In the genomic region with DNA sequence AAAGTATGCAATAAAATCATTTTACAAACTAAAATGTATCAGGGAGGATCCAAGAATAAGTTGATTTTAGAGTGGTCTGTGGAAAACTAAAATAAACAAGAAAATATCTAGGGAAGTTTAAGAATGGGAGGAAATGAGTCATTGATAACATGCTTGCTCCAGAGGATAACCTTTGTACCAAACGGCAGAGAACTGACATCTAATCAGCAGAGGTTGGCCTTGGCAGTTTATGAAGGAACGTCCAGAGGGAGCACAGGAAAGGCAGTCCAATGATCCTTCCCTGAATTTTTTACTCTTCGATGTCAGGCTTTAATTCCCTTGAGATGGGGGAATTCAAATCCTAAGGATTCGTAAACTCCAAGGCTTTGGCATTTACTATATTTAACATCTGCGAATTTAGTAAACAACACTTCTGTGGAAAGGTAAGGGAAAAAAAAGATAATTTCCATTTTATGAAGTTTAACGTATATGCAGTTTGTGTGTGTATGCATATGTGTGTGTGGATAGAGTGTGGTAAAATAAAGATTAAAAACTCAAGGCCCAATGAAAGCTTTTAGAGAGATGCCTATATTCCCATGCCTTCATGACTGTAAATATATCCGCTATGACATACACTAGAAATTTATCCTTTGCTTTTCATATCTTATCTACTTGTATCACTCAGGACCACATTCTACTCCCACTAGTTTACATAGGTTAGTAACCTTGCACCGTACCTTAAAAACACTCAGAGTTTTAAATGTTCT, we compare ENCODE assay signal across 15 cellular contexts. TPM values are rescaled to one million over a fixed set of nuclear protein-coding genes. Genes with fewer than 3 reads are reported as not detected.
DNase-seq lines count a peak whose midpoint lies in the region; TF ChIP-seq lines count a peak whose summit lies in the region.
"Had no signal": no experiment of that assay in that cellular context is flagged by ENCODE, and none has a peak within 500 bp of the region (broad histone marks: within the 10 kb centered on the region; RNA-seq: fewer than 3 reads in every experiment).

No MANE protein-coding gene starts in this region.

- DNase-seq in HuH-7 (ENCODE audit: low spot score) (peak; percentile 53), ascending aorta (ENCODE audit: low spot score in 2 of 2) (no peak), kidney tubule cell (ENCODE audit: low spot score) (peak; percentile 25), smooth muscle cell (lab: John Stamatoyannopoulos, UW; ENCODE audit: unreplicated experiment) (no peak), EL (no peak), germinal center (ENCODE audit: low spot score) (no peak), lower leg skin (ENCODE audit: low spot score in 2 of 2) (no peak)
- DNase-seq in activated CD4-positive, alpha-beta T cell treated with anti-CD3 and anti-CD28 coated beads, Interleukin-2, amount 50 U/mL, for 1 hour, result no peak
- DNase-seq: activated naive CD4-positive, alpha-beta T cell treated with Interleukin-2 at 50 U/mL for 16 hours; erythroblast; GF-D8; naive B cell; NCI-H1105 treated with DMSO at 0.1 percent for 48 hours; NCI-H446 treated with DMSO at 0.1 percent for 48 hours had no signal

- H3K4me2 ChIP-seq in smooth muscle cell, result no peak overlapping the region

- H3K36me3 ChIP-seq in ascending aorta (no peaks in the 10 kb centered on the region), smooth muscle cell (ENCODE audit: low read depth) (no peaks in the 10 kb centered on the region)
- H3K36me3 ChIP-seq: cardiac muscle cell had no signal

- H3K4me3 ChIP-seq in ascending aorta (no peak overlapping the region), smooth muscle cell (peak overlapping the region; percentile 21), lower leg skin (ENCODE audit: low read depth, poor library complexity, severe bottlenecking) (no peak overlapping the region)
- H3K4me3 ChIP-seq: cardiac muscle cell had no signal

- TF ChIP-seq CTCF in ascending aorta (IDR thresholded peaks at IDR 0.05) (no peak), smooth muscle cell (IDR thresholded peaks at IDR 0.05; ENCODE audit: borderline replicate concordance, insufficient read depth, poor library complexity, severe bottlenecking) (no peak), lower leg skin (IDR thresholded peaks at IDR 0.05) (no peak)

- no peaks in the 10 kb centered on the region for H3K9me3 ChIP-seq in ascending aorta
- no peaks in the 10 kb centered on the region for H3K9me3 ChIP-seq in smooth muscle cell (replicated peaks; ENCODE audit: low read depth)

- H3K27ac ChIP-seq in ascending aorta (peak overlapping the region; percentile 69 to 73), smooth muscle cell (ENCODE audit: low read depth) (no peak overlapping the region)
- H3K27ac ChIP-seq: cardiac muscle cell had no signal

- no peaks in the 10 kb centered on the region for H3F3A ChIP-seq in smooth muscle cell (ENCODE audit: low read depth)

- H3K9ac ChIP-seq in smooth muscle cell (ENCODE audit: low read depth), result no peak overlapping the region

- no peaks in the 10 kb centered on the region for H3K79me2 ChIP-seq in smooth muscle cell (ENCODE audit: low read depth)

- H3K4me1 ChIP-seq in ascending aorta, result peaks cover 0 to 2% of the 10 kb centered on the region in 2 donors
- no peaks in the 10 kb centered on the region for H3K4me1 ChIP-seq in smooth muscle cell (ENCODE audit: low read depth)

- 60% methylated on average over 8 of the region's 8 CpGs for WGBS in smooth muscle cell (ENCODE audit: low lambda C conversion rate)
- 61% methylated on average over 8 of the region's 8 CpGs for WGBS in lower leg skin, 2 donors

- intact Hi-C loops in ascending aorta (cut with DNase I), result loop anchor here (5.0 kb wide), 1 partner anchor 38 kb away; no protein-coding TSS in a partner anchor
- intact Hi-C loops in lower leg skin (cut with DNase I; ENCODE audit: low total_unique reads), result no loop called here

- no peak overlapping the region for H2AFZ ChIP-seq in smooth muscle cell (ENCODE audit: low read depth)

- no peaks in the 10 kb centered on the region for H4K20me1 ChIP-seq in smooth muscle cell (ENCODE audit: low read depth)

- H3K27me3 ChIP-seq in ascending aorta (no peaks in the 10 kb centered on the region), smooth muscle cell (ENCODE audit: low read depth) (no peaks in the 10 kb centered on the region)

- TF ChIP-seq POLR2A in lower leg skin (IDR thresholded peaks at IDR 0.05), result no peak

RNA-seq across cellular contexts. Expression of gene INPP1, which starts 8.7 kb away (rescaled TPM):
- total RNA-seq in ascending aorta (13.3 TPM), smooth muscle cell (4.5 and 11.3 TPM in 2 replicates), lower leg skin (10 to 100 TPM; 10.9 to 12.0 (median 11.9) TPM)
- 12.5 and 14.3 TPM in 2 replicates for polyA plus RNA-seq in smooth muscle cell

RNA-seq across cellular contexts. Expression of gene HIBCH, which starts 15.0 kb away (rescaled TPM):
- total RNA-seq in ascending aorta (3.7 TPM), smooth muscle cell (15.1 and 16.6 TPM in 2 replicates), lower leg skin (10 to 100 TPM; 10.0 to 21.4 (median 18.4) TPM)
- polyA plus RNA-seq in smooth muscle cell, result 18.1 and 31.9 TPM in 2 replicates

Comparison
In these comparisons a context has a peak if more than half of its experiments do, and no peak if none do; other contexts are left out.
1. DNase-seq: peak in HuH-7 (single experiment) and kidney tubule cell (single experiment); none in ascending aorta (0 of 2), smooth muscle cell (single experiment), EL (single experiment), germinal center (single experiment), activated CD4-positive, alpha-beta T cell treated with anti-CD3 and anti-CD28 coated beads, Interleukin-2, amount 50 U/mL, for 1 hour (single experiment) and lower leg skin (0 of 2).